ENCODE assay signal across 1 cellular context in the genomic region with DNA sequence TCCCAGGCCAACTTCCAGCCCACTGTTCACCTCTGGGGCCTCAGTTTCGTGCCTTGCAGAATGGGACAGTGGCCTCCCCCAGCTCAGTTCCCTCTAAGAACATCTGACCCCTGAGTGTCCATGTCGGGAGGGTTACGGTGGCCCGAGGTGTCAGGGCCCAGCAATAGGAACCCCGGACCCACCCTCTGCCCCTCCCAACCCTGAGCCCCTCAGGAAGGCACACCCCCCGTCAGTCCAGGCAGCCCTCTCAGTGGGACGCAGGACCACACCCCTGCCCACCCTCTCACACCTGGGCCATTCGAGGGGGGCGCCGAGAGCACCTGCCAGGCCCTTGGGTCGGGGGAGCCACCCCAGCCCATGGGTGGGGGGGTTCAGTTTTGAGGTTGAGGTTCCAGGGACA.
TF ChIP-seq lines count a peak whose summit lies in the region.

No MANE protein-coding gene starts in this region.

TF ChIP-seq in HepG2, 621 proteins besides CTCF, POLR2A, EP300 and RAD21 (continued from another document):
- TF ChIP-seq ATRX (CRISPR knock-in tag; IDR thresholded peaks at IDR 0.05; ENCODE audit: borderline replicate concordance) (no peak), ERF (CRISPR knock-in tag; IDR thresholded peaks at IDR 0.05) (no peak), HNRNPUL1 (IDR thresholded peaks at IDR 0.05; ENCODE audit: low read depth, low read length) (no peak), ZNF644 (CRISPR knock-in tag; IDR thresholded peaks at IDR 0.05; ENCODE audit: low read depth) (no peak), KLF16 (CRISPR knock-in tag; IDR thresholded peaks at IDR 0.05) (no peak)
- TF ChIP-seq, protein P1, sequence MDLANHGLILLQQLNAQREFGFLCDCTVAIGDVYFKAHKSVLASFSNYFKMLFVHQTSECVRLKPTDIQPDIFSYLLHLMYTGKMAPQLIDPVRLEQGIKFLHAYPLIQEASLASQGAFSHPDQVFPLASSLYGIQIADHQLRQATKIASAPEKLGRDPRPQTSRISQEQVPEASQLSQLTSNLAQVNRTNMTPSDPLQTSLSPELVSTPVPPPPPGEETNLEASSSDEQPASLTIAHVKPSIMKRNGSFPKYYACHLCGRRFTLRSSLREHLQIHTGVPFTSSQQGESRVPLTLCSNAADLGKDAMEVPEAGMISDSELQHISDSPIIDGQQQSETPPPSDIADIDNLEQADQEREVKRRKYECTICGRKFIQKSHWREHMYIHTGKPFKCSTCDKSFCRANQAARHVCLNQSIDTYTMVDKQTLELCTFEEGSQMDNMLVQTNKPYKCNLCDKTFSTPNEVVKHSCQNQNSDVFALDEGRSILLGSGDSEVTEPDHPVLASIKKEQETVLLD (CRISPR knock-in tag; IDR thresholded peaks at IDR 0.05; ENCODE audit: low read depth) = no peak
